ENCODE assay signal across 14 cellular contexts in the genomic region with DNA sequence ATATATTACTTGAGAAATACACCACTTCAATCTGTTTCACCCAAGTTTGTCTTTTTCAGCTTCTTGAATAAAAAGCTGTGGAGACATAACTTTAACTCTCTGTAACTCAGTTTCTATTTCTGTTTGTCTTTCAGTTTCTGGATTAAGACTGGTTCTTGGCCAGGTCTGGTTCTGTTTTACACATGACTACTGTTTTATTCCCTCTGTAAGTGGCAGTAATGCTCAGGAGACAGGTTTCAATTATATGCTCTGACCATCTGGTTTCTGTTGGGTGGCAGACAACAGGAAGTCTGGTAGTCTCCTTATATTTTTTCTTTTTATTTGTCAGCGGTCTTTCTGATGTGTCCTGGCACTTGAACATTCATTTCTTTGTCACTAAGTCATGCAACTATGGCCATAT.
DNase-seq lines count a peak whose midpoint lies in the region; ATAC-seq, FAIRE-seq and TF ChIP-seq lines count a peak whose summit lies in the region.
"Had no signal": no experiment of that assay in that cellular context is flagged by ENCODE, and none has a peak within 500 bp of the region (broad histone marks: within the 10 kb centered on the region; RNA-seq: fewer than 3 reads in every experiment).

No MANE protein-coding gene starts in this region.

- CTCF ChIA-PET in MCF 10A (lab: Yijun Ruan, JAX) = interaction anchor here (0.9 to 1.1 kb wide), 2 partner anchors 14 to 38 kb away, joined by 3 read pairs; no protein-coding TSS in a partner anchor

- H3K27ac Mint-ChIP-seq in MCF 10A (ENCODE audit: low read depth, unreplicated experiment) = no peak overlapping the region

- BruUV-seq in MCF 10A (replicated peaks; lab: Mats Ljungman, UMichigan) = no TSS peak

- peak; percentile 64 for FAIRE-seq in GM18507 (lab: Jason Lieb, UNC)
- FAIRE-seq: astrocyte, endometrium had no signal

- H3K27me3 Mint-ChIP-seq in MCF 10A (ENCODE audit: insufficient read depth, unreplicated experiment) = peaks cover 21% of the 10 kb centered on the region

- H3K4me1 ChIP-seq in Karpas-422 (ENCODE audit: low read length) (no peaks in the 10 kb centered on the region), tibial artery (no peaks in the 10 kb centered on the region)

- no peaks in the 10 kb centered on the region for H3K9me2 ChIP-seq in Karpas-422 (replicated peaks; ENCODE audit: insufficient read depth, low read length)

- no peaks in the 10 kb centered on the region for H3K4me1 Mint-ChIP-seq in MCF 10A (ENCODE audit: insufficient read depth, unreplicated experiment)

- H3K36me3 ChIP-seq in Karpas-422 (ENCODE audit: insufficient read depth, low read length) = no peaks in the 10 kb centered on the region
- H3K36me3 ChIP-seq in tibial artery = no peaks in the 10 kb centered on the region

- DNase-seq in GM18507 (ENCODE audit: extremely low spot score, insufficient read length, low read depth) = no peak
- DNase-seq in MCF 10A (ENCODE audit: unreplicated experiment) = no peak
- no peak for DNase-seq in Karpas-422
- no peak for DNase-seq in tibial artery
- DNase-seq in NAMALWA (ENCODE audit: low spot score) = no peak
- DNase-seq: GM23248; mesenchymal stem cell; Right ventricle myocardium superior; stimulated activated CD4-positive, alpha-beta T cell treated with anti-CD3 and anti-CD28 coated beads, Interleukin-2, amount 100 ng/mL, for 24 hours had no signal

- ATAC-seq in GM19397 (IDR thresholded peaks at IDR 0.05; ENCODE audit: unreplicated experiment) = peak; percentile 65
- peak; percentile 88 for ATAC-seq in HG02798 (IDR thresholded peaks at IDR 0.05; ENCODE audit: poor library complexity, unreplicated experiment)
- ATAC-seq in HG03469 (IDR thresholded peaks at IDR 0.05; ENCODE audit: unreplicated experiment) = peak; percentile 62

- H3K9ac ChIP-seq in Karpas-422 (ENCODE audit: low read length) = no peak overlapping the region
- H3K9ac ChIP-seq: GM23248 had no signal

- H3K27me3 ChIP-seq in Karpas-422 (ENCODE audit: low read length) (no peaks in the 10 kb centered on the region), tibial artery (peaks cover 0 to 2% of the 10 kb centered on the region in 2 donors)

- H3K79me2 ChIP-seq in Karpas-422 (ENCODE audit: low read length) = no peaks in the 10 kb centered on the region

- POLR2A ChIA-PET in MCF 10A (lab: Yijun Ruan, JAX) = no interaction called here

- no peaks in the 10 kb centered on the region for H3K9me3 ChIP-seq in Karpas-422 (ENCODE audit: low read length)
- H3K9me3 ChIP-seq in tibial artery = peaks cover 0 to 9% (median 0%) of the 10 kb centered on the region in 3 donors

- H3K9me3 Mint-ChIP-seq in MCF 10A (ENCODE audit: unreplicated experiment) = peaks cover 11% of the 10 kb centered on the region

- H3K4me2 ChIP-seq in Karpas-422 (ENCODE audit: low read depth, low read length, poor library complexity, severe bottlenecking) = no peak overlapping the region

- TF ChIP-seq CTCF in MCF 10A (IDR thresholded peaks at IDR 0.05; ENCODE audit: unreplicated experiment) = no peak
- TF ChIP-seq CTCF in tibial artery (IDR thresholded peaks at IDR 0.05) = no peak

- no peak overlapping the region for H3K4me3 Mint-ChIP-seq in MCF 10A (ENCODE audit: unreplicated experiment)

- H4K20me1 ChIP-seq in Karpas-422 (ENCODE audit: insufficient read depth, low read depth, low read length) = no peaks in the 10 kb centered on the region

- H3K4me3 ChIP-seq in Karpas-422 (ENCODE audit: low read length) (no peak overlapping the region), tibial artery (no peak overlapping the region)
- H3K4me3 ChIP-seq: GM23248 had no signal

- no peak overlapping the region for H3K27ac ChIP-seq in Karpas-422 (ENCODE audit: low read length)
- H3K27ac ChIP-seq in tibial artery = no peak overlapping the region
- H3K27ac ChIP-seq: GM23248 had no signal

- no peak overlapping the region for H2AFZ ChIP-seq in Karpas-422 (ENCODE audit: low read length)
- H2AFZ ChIP-seq: GM23248 had no signal

- no peaks in the 10 kb centered on the region for H3K36me3 Mint-ChIP-seq in MCF 10A (ENCODE audit: insufficient read depth, unreplicated experiment)

- intact Hi-C loops in MCF 10A (cut with micrococcal nuclease) (no loop called here), tibial artery (cut with DNase I; ENCODE audit: low total_unique reads) (no loop called here)
